In the genomic region with DNA sequence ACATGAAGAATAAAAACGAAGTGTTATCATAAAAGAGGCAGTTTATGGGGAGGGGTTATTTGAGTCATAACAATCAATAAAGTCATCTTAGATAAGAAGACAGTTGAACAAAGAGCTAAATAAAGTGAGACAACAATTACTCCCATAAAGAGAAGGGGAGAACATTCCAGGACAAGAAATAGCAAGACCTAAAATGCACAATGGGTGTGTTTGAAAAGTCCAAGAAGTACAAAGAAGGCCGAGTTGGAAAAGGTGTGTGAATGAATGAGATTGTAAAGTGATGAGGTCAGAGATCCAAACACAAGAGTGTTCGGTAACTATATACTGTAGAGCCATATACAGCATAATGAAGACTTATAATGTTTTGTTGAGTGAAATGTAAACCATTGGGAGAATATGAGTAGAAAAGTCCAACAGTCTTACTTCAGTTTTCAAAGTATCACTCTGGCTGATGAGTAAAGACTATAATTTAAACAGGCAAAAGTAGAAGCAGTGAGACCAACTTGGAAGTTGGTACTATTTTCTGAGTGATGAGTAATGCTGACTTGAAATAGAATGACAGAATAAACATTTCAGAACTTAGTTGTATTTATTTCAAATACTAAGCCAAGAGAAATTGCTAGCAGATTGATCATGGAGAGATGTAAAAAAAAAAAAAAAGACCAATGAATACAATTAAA, we compare ENCODE assay signal across 23 cellular contexts.
DNase-seq lines count a peak whose midpoint lies in the region; FAIRE-seq and TF ChIP-seq lines count a peak whose summit lies in the region.
"Had no signal": no experiment of that assay in that cellular context is flagged by ENCODE, and none has a peak within 500 bp of the region (broad histone marks: within the 10 kb centered on the region; RNA-seq: fewer than 3 reads in every experiment).

No MANE protein-coding gene starts in this region.

- no peaks in the 10 kb centered on the region for H3K9me3 ChIP-seq in astrocyte (ENCODE audit: insufficient read depth, low read depth, low read length)
- no peaks in the 10 kb centered on the region for H3K9me3 ChIP-seq in keratinocyte (ENCODE audit: control insufficient read depth, low read depth, low read length)
- H3K9me3 ChIP-seq in MM.1S (replicated peaks; ENCODE audit: insufficient read depth, low read length): no peaks in the 10 kb centered on the region
- no peaks in the 10 kb centered on the region for H3K9me3 ChIP-seq in trophoblast cell (ENCODE audit: insufficient read depth, low read depth, low read length)
- H3K9me3 ChIP-seq: gastroesophageal sphincter, tibial nerve had no signal

- H3K4ac ChIP-seq in trophoblast cell (ENCODE audit: low read depth, low read length): no peak overlapping the region

- TF ChIP-seq CTCF in astrocyte (IDR thresholded peaks at IDR 0.05; ENCODE audit: insufficient read depth, low read depth, low read length): no peak
- no peak for TF ChIP-seq CTCF in keratinocyte (optimal IDR thresholded peaks at IDR 0.05 in 1 of 3, IDR thresholded peaks at IDR 0.05 in 1 of 3, conservative IDR thresholded peaks at IDR 0.05 in 1 of 3; ENCODE audit: extremely low read depth in 1 of 3, insufficient read depth in 2 of 3, low read length in 3 of 3)
- TF ChIP-seq CTCF in MM.1S (IDR thresholded peaks at IDR 0.05; ENCODE audit: low read length): no peak

- H4K12ac ChIP-seq in trophoblast cell (ENCODE audit: low read depth, low read length): no peak overlapping the region

- H3K4me1 ChIP-seq in astrocyte (ENCODE audit: insufficient read depth, low read length): no peaks in the 10 kb centered on the region
- H3K4me1 ChIP-seq in keratinocyte (ENCODE audit: control insufficient read depth, extremely low read depth, insufficient read depth, low read length): peaks cover 5% of the 10 kb centered on the region
- H3K4me1 ChIP-seq in MM.1S (ENCODE audit: low read length): no peaks in the 10 kb centered on the region
- no peaks in the 10 kb centered on the region for H3K4me1 ChIP-seq in trophoblast cell (ENCODE audit: control insufficient read depth in 1 of 2, insufficient read depth in 2 of 2, low read length in 2 of 2)
- H3K4me1 ChIP-seq: gastroesophageal sphincter, tibial nerve had no signal

- DNase-seq in A172 (ENCODE audit: low spot score) (peak; percentile 32), HT-29 (ENCODE audit: low spot score) (peak; percentile 60), astrocyte (ENCODE audit: low read depth) (no peak), keratinocyte (ENCODE audit: low read depth, low spot score) (peak; percentile 23), MM.1S (no peak), HEK293T (ENCODE audit: extremely low spot score) (no peak), trophoblast cell (no peak), mesenteric fat pad (ENCODE audit: low spot score) (no peak)
- DNase-seq: activated CD4-positive, alpha-beta T cell treated with anti-CD3 and anti-CD28 coated beads for 1 hour; activated CD8-positive, alpha-beta memory T cell treated with anti-CD3 and anti-CD28 coated beads for 24 hours; activated naive CD4-positive, alpha-beta T cell treated with anti-CD3 and anti-CD28 coated beads, Interleukin-2, amount 10 ng/mL, durations not matched to agents 7 days and 5 days; activated T-cell treated with anti-CD3 and anti-CD28 coated beads, Interleukin-2, amount 50 U/mL, for 48 hours; anterior cingulate cortex; COR-L47; effector CD4-positive, alpha-beta T cell; EL; GM23248; NCI-H1694; NCI-H748 treated with DMSO at 0.1 percent for 48 hours; SHP77 treated with DMSO at 0.1 percent for 48 hours had no signal

- H3K36me3 ChIP-seq in astrocyte (ENCODE audit: insufficient read depth, low read length): no peaks in the 10 kb centered on the region
- H3K36me3 ChIP-seq in keratinocyte (ENCODE audit: control insufficient read depth in 2 of 2, extremely low read depth in 1 of 2, insufficient read depth in 2 of 2, low read length in 2 of 2): no peaks in the 10 kb centered on the region
- H3K36me3 ChIP-seq in MM.1S (replicated peaks; ENCODE audit: insufficient read depth, low read length): no peaks in the 10 kb centered on the region
- no peaks in the 10 kb centered on the region for H3K36me3 ChIP-seq in trophoblast cell (ENCODE audit: control insufficient read depth in 1 of 2, insufficient read depth in 2 of 2, low read length in 2 of 2)
- H3K36me3 ChIP-seq: gastroesophageal sphincter, tibial nerve had no signal

- H3K9me1 ChIP-seq in keratinocyte (ENCODE audit: control insufficient read depth, extremely low read depth, insufficient read depth, low read length): no peaks in the 10 kb centered on the region

- H3K4me2 ChIP-seq in astrocyte (ENCODE audit: low read length): no peak overlapping the region
- peak overlapping the region; percentile 38 for H3K4me2 ChIP-seq in keratinocyte (ENCODE audit: control insufficient read depth, extremely low read depth, insufficient read depth, low read depth, low read length)
- H3K4me2 ChIP-seq in MM.1S (ENCODE audit: low read depth, low read length): no peak overlapping the region
- H3K4me2 ChIP-seq in trophoblast cell (ENCODE audit: low read length): no peak overlapping the region

- no peaks in the 10 kb centered on the region for H3K27me3 Mint-ChIP-seq in astrocyte (ENCODE audit: low read depth, unreplicated experiment)
- H3K27me3 Mint-ChIP-seq: activated naive CD4-positive, alpha-beta T cell treated with anti-CD3 and anti-CD28 coated beads, Interleukin-2, amount 10 ng/mL, durations not matched to agents 7 days and 5 days; stimulated activated naive CD8-positive, alpha-beta T cell treated with anti-CD3 and anti-CD28 coated beads, Interleukin-15, Interleukin-2, amounts not matched to agents 100 ng/mL and 50 ng/mL, for 24 hours had no signal

- no peak overlapping the region for H2BK12ac ChIP-seq in trophoblast cell (ENCODE audit: low read length)

- H3K18ac ChIP-seq in trophoblast cell (ENCODE audit: low read length): no peak overlapping the region

- POLR2A ChIA-PET in HEK293T (lab: Yijun Ruan, JAX): no interaction called here

- no peak overlapping the region for H3K27ac ChIP-seq in astrocyte (ENCODE audit: low read depth, low read length)
- H3K27ac ChIP-seq in keratinocyte (ENCODE audit: control insufficient read depth, insufficient read depth, low read length): peak overlapping the region; percentile 22
- no peak overlapping the region for H3K27ac ChIP-seq in MM.1S (ENCODE audit: low read length)
- no peak overlapping the region for H3K27ac ChIP-seq in trophoblast cell (ENCODE audit: low read depth, low read length)
- H3K27ac ChIP-seq: gastroesophageal sphincter, GM23248, tibial nerve had no signal

- H3K27me3 ChIP-seq in astrocyte (ENCODE audit: insufficient read depth, low read length) (no peaks in the 10 kb centered on the region), keratinocyte (ENCODE audit: control insufficient read depth, extremely low read depth, insufficient read depth, low read length) (no peaks in the 10 kb centered on the region), MM.1S (replicated peaks; ENCODE audit: insufficient read depth, low read length) (no peaks in the 10 kb centered on the region), trophoblast cell (ENCODE audit: insufficient read depth, low read length) (no peaks in the 10 kb centered on the region)
- H3K27me3 ChIP-seq: gastroesophageal sphincter, tibial nerve had no signal

- no peaks in the 10 kb centered on the region for H3K9me2 ChIP-seq in MM.1S (replicated peaks; ENCODE audit: insufficient read depth, low read length)

- no peaks in the 10 kb centered on the region for H3K9me3 Mint-ChIP-seq in astrocyte (ENCODE audit: unreplicated experiment)

- H2BK120ac ChIP-seq in trophoblast cell (ENCODE audit: insufficient read depth, low read length, poor library complexity): no peak overlapping the region

- peaks cover 14% of the 10 kb centered on the region for H3K4me1 Mint-ChIP-seq in astrocyte (ENCODE audit: low read depth, unreplicated experiment)
- H3K4me1 Mint-ChIP-seq: activated naive CD4-positive, alpha-beta T cell treated with anti-CD3 and anti-CD28 coated beads, Interleukin-2, amount 10 ng/mL, durations not matched to agents 7 days and 5 days had no signal

- no peak overlapping the region for H3K9ac ChIP-seq in astrocyte (ENCODE audit: low read length)
- no peak overlapping the region for H3K9ac ChIP-seq in keratinocyte (ENCODE audit: control insufficient read depth, extremely low read depth, insufficient read depth, low read length)
- H3K9ac ChIP-seq in MM.1S (ENCODE audit: low read length): no peak overlapping the region
- H3K9ac ChIP-seq in trophoblast cell (ENCODE audit: low read length): no peak overlapping the region
- H3K9ac ChIP-seq: GM23248 had no signal

- H4K91ac ChIP-seq in trophoblast cell (ENCODE audit: low read depth, low read length): no peak overlapping the region

- H3K23ac ChIP-seq in trophoblast cell (ENCODE audit: low read length): no peak overlapping the region

- no peak overlapping the region for H4K8ac ChIP-seq in trophoblast cell (ENCODE audit: low read depth, low read length)

- dilution Hi-C loops in keratinocyte (cut with MboI; ENCODE audit: extremely low pct_ligation_motif_present, low sequenced_read_pairs): no loop called here

- 100% methylated on average over 1 of the region's 3 CpGs for WGBS in trophoblast cell (ENCODE audit: extremely low coverage, insufficient coverage, insufficient read length)

- no peaks in the 10 kb centered on the region for H4K20me1 ChIP-seq in astrocyte (ENCODE audit: insufficient read depth, low read length)
- H4K20me1 ChIP-seq in keratinocyte (ENCODE audit: control insufficient read depth, extremely low read depth, insufficient read depth, low read length): no peaks in the 10 kb centered on the region
- no peaks in the 10 kb centered on the region for H4K20me1 ChIP-seq in MM.1S (ENCODE audit: insufficient read depth, low read length)

- no peak overlapping the region for H2BK5ac ChIP-seq in trophoblast cell (ENCODE audit: low read depth, low read length, poor library complexity)

- H2AK5ac ChIP-seq in trophoblast cell (ENCODE audit: low read length): no peak overlapping the region

- H3K79me2 ChIP-seq in astrocyte (ENCODE audit: insufficient read depth, low read length) (no peaks in the 10 kb centered on the region), keratinocyte (ENCODE audit: control insufficient read depth, insufficient read depth, low read length) (no peaks in the 10 kb centered on the region), MM.1S (ENCODE audit: low read length) (no peaks in the 10 kb centered on the region), trophoblast cell (ENCODE audit: control insufficient read depth, insufficient read depth, low read length, poor library complexity) (no peaks in the 10 kb centered on the region)

- H3K27ac Mint-ChIP-seq in astrocyte (ENCODE audit: unreplicated experiment): peak overlapping the region; percentile 4
- H3K27ac Mint-ChIP-seq: activated naive CD4-positive, alpha-beta T cell treated with anti-CD3 and anti-CD28 coated beads, Interleukin-2, amount 10 ng/mL, durations not matched to agents 7 days and 5 days; stimulated activated naive CD8-positive, alpha-beta T cell treated with anti-CD3 and anti-CD28 coated beads, Interleukin-15, Interleukin-2, amounts not matched to agents 100 ng/mL and 50 ng/mL, for 24 hours had no signal

- H3K4me3 ChIP-seq in astrocyte (ENCODE audit: insufficient read depth, low read depth, low read length): no peak overlapping the region
- no peak overlapping the region for H3K4me3 ChIP-seq in keratinocyte (ENCODE audit: control insufficient read depth in 2 of 3, extremely low read depth in 1 of 3, insufficient read depth in 2 of 3, low read depth in 1 of 3, low read length in 3 of 3)
- no peak overlapping the region for H3K4me3 ChIP-seq in MM.1S (ENCODE audit: low read length)
- no peak overlapping the region for H3K4me3 ChIP-seq in trophoblast cell (ENCODE audit: low read depth, low read length)
- H3K4me3 ChIP-seq: gastroesophageal sphincter, GM23248, tibial nerve had no signal

- no peak overlapping the region for H2AFZ ChIP-seq in astrocyte (ENCODE audit: low read depth, low read length)
- H2AFZ ChIP-seq in keratinocyte (ENCODE audit: control insufficient read depth, low read length): no peak overlapping the region
- H2AFZ ChIP-seq in MM.1S (ENCODE audit: low read length): no peak overlapping the region
- no peak overlapping the region for H2AFZ ChIP-seq in trophoblast cell (ENCODE audit: insufficient read depth, low read length, poor library complexity)
- H2AFZ ChIP-seq: GM23248 had no signal

- no peak overlapping the region for H3K14ac ChIP-seq in trophoblast cell (ENCODE audit: low read length)

- FAIRE-seq in astrocyte (lab: Jason Lieb, UNC): no peak
- FAIRE-seq in keratinocyte (lab: Jason Lieb, UNC): no peak

- no peak overlapping the region for H3K4me3 Mint-ChIP-seq in astrocyte (ENCODE audit: unreplicated experiment)
- H3K4me3 Mint-ChIP-seq: activated naive CD4-positive, alpha-beta T cell treated with anti-CD3 and anti-CD28 coated beads, Interleukin-2, amount 10 ng/mL, durations not matched to agents 7 days and 5 days; stimulated activated naive CD8-positive, alpha-beta T cell treated with anti-CD3 and anti-CD28 coated beads, Interleukin-15, Interleukin-2, amounts not matched to agents 100 ng/mL and 50 ng/mL, for 24 hours had no signal

- no peaks in the 10 kb centered on the region for H3F3A ChIP-seq in MM.1S (ENCODE audit: insufficient read depth, low read length)

- CTCF ChIA-PET in HEK293T (lab: Yijun Ruan, JAX): no interaction called here

- H3K79me1 ChIP-seq in trophoblast cell (ENCODE audit: low read length): no peaks in the 10 kb centered on the region

- H3K36me3 Mint-ChIP-seq in astrocyte (ENCODE audit: low read depth, unreplicated experiment): no peaks in the 10 kb centered on the region
- H3K36me3 Mint-ChIP-seq: activated naive CD4-positive, alpha-beta T cell treated with anti-CD3 and anti-CD28 coated beads, Interleukin-2, amount 10 ng/mL, durations not matched to agents 7 days and 5 days had no signal

Comparison
In these comparisons a context has a peak if more than half of its experiments do, and no peak if none do; other contexts are left out.
1. DNase-seq: peak in A172 (single experiment), HT-29 (single experiment) and keratinocyte (single experiment); none in astrocyte (single experiment), MM.1S (single experiment), HEK293T (single experiment), trophoblast cell (0 of 2) and mesenteric fat pad (single experiment).